Comparison of ENCODE assay signal across 18 cellular contexts in genomic region chr2:105766300-105766866, GRCh38. TPM values are rescaled to one million over a fixed set of nuclear protein-coding genes. Genes with fewer than 3 reads are reported as not detected.
DNase-seq lines count a peak whose midpoint lies in the region; ATAC-seq and TF ChIP-seq lines count a peak whose summit lies in the region.
"Had no signal": no experiment of that assay in that cellular context is flagged by ENCODE, and none has a peak within 500 bp of the region (broad histone marks: within the 10 kb centered on the region; RNA-seq: fewer than 3 reads in every experiment).

No MANE protein-coding gene starts in this region.

- intact Hi-C loops in activated CD4-positive, alpha-beta T cell treated with anti-CD3 and anti-CD28 coated beads for 36 hours (cut with DNase I, micrococcal nuclease): no loop called here
- intact Hi-C loops in CD8-positive, alpha-beta T cell (cut with DNase I, micrococcal nuclease): no loop called here
- intact Hi-C loops in upper lobe of right lung (cut with DNase I): no loop called here

- peaks cover 11% of the 10 kb centered on the region for H3K36me3 ChIP-seq in CD8-positive, alpha-beta T cell (ENCODE audit: insufficient read depth, low read length)
- no peaks in the 10 kb centered on the region for H3K36me3 ChIP-seq in upper lobe of right lung

- no peaks in the 10 kb centered on the region for H3K9me3 Mint-ChIP-seq in activated CD4-positive, alpha-beta T cell treated with anti-CD3 and anti-CD28 coated beads for 36 hours (ENCODE audit: low read depth)
- no peaks in the 10 kb centered on the region for H3K9me3 Mint-ChIP-seq in CD8-positive, alpha-beta T cell
- peaks cover 5% of the 10 kb centered on the region for H3K9me3 Mint-ChIP-seq in activated naive CD4-positive, alpha-beta T cell treated with anti-CD3 and anti-CD28 coated beads, Interleukin-2, amount 10 ng/mL, durations not matched to agents 7 days and 5 days
- H3K9me3 Mint-ChIP-seq in naive thymus-derived CD8-positive, alpha-beta T cell: no peaks in the 10 kb centered on the region

- no peak overlapping the region for H3K27ac ChIP-seq in CD8-positive, alpha-beta T cell (ENCODE audit: low read depth, low read length)
- no peak overlapping the region for H3K27ac ChIP-seq in upper lobe of right lung
- H3K27ac ChIP-seq: tibial nerve had no signal

- no peak for DNase-seq in activated CD4-positive, alpha-beta T cell treated with anti-CD3 and anti-CD28 coated beads for 36 hours
- no peak for DNase-seq in activated CD4-positive, alpha-beta T cell treated with anti-CD3 and anti-CD28 coated beads, Interleukin-2, amount 50 U/mL, for 48 hours
- DNase-seq in CD8-positive, alpha-beta T cell: no peak
- no peak for DNase-seq in activated naive CD4-positive, alpha-beta T cell treated with anti-CD3 and anti-CD28 coated beads, Interleukin-2, amount 10 ng/mL, durations not matched to agents 7 days and 5 days
- no peak for DNase-seq in naive thymus-derived CD8-positive, alpha-beta T cell
- DNase-seq in upper lobe of right lung (no peak), NCI-H2227 (lab: John Stamatoyannopoulos, UW; ENCODE audit: unreplicated experiment) (no peak)
- DNase-seq: activated CD4-positive, CD25-positive, alpha-beta regulatory T cell treated with anti-CD3 and anti-CD28 coated beads, Interleukin-2, amount 50 U/mL, for 72 hours; C1 segment of cervical spinal cord; DMS79 treated with DMSO at 0.1 percent for 48 hours; glutamatergic neuron; GOT3; left ventricle myocardium superior; NCI-H1694 treated with DMSO at 0.1 percent for 48 hours; NCI-H345; spleen had no signal

- no peaks in the 10 kb centered on the region for H3K27me3 Mint-ChIP-seq in activated CD4-positive, alpha-beta T cell treated with anti-CD3 and anti-CD28 coated beads for 36 hours
- no peaks in the 10 kb centered on the region for H3K27me3 Mint-ChIP-seq in CD8-positive, alpha-beta T cell (ENCODE audit: low read depth)
- no peaks in the 10 kb centered on the region for H3K27me3 Mint-ChIP-seq in activated naive CD4-positive, alpha-beta T cell treated with anti-CD3 and anti-CD28 coated beads, Interleukin-2, amount 10 ng/mL, durations not matched to agents 7 days and 5 days
- no peaks in the 10 kb centered on the region for H3K27me3 Mint-ChIP-seq in naive thymus-derived CD8-positive, alpha-beta T cell

- no peak overlapping the region for H3K4me3 Mint-ChIP-seq in activated CD4-positive, alpha-beta T cell treated with anti-CD3 and anti-CD28 coated beads for 36 hours
- no peak overlapping the region for H3K4me3 Mint-ChIP-seq in CD8-positive, alpha-beta T cell
- no peak overlapping the region for H3K4me3 Mint-ChIP-seq in activated naive CD4-positive, alpha-beta T cell treated with anti-CD3 and anti-CD28 coated beads, Interleukin-2, amount 10 ng/mL, durations not matched to agents 7 days and 5 days
- H3K4me3 Mint-ChIP-seq in naive thymus-derived CD8-positive, alpha-beta T cell: peak overlapping the region in 9 of 10 donors; percentile 5 to 80 (median 52)

- TF ChIP-seq CTCF in CD8-positive, alpha-beta T cell (IDR thresholded peaks at IDR 0.05): no peak
- TF ChIP-seq CTCF in upper lobe of right lung (IDR thresholded peaks at IDR 0.05): no peak

- H3K4me1 ChIP-seq in CD8-positive, alpha-beta T cell (ENCODE audit: insufficient read depth, low read length): peaks cover 95% of the 10 kb centered on the region
- peaks cover 22% of the 10 kb centered on the region for H3K4me1 ChIP-seq in upper lobe of right lung

- peaks cover 52% of the 10 kb centered on the region for H3K36me3 Mint-ChIP-seq in activated CD4-positive, alpha-beta T cell treated with anti-CD3 and anti-CD28 coated beads for 36 hours (ENCODE audit: low read depth)
- peaks cover 50% of the 10 kb centered on the region for H3K36me3 Mint-ChIP-seq in CD8-positive, alpha-beta T cell
- H3K36me3 Mint-ChIP-seq in activated naive CD4-positive, alpha-beta T cell treated with anti-CD3 and anti-CD28 coated beads, Interleukin-2, amount 10 ng/mL, durations not matched to agents 7 days and 5 days: peaks cover 59% of the 10 kb centered on the region
- peaks cover 7 to 36% (median 15%) of the 10 kb centered on the region in 3 donors for H3K36me3 Mint-ChIP-seq in naive thymus-derived CD8-positive, alpha-beta T cell

- H3K27me3 ChIP-seq in CD8-positive, alpha-beta T cell (ENCODE audit: insufficient read depth, low read length): no peaks in the 10 kb centered on the region
- no peaks in the 10 kb centered on the region for H3K27me3 ChIP-seq in upper lobe of right lung
- H3K27me3 ChIP-seq: spleen, tibial nerve had no signal

- no peak for ATAC-seq in activated CD4-positive, alpha-beta T cell treated with anti-CD3 and anti-CD28 coated beads for 36 hours
- ATAC-seq in CD8-positive, alpha-beta T cell: no peak
- ATAC-seq in naive thymus-derived CD8-positive, alpha-beta T cell: no peak
- no peak for ATAC-seq in upper lobe of right lung
- no peak for ATAC-seq in HG03432 (IDR thresholded peaks at IDR 0.05; ENCODE audit: unreplicated experiment)
- ATAC-seq: left ventricle myocardium superior had no signal

- no peak overlapping the region for H3K4me3 ChIP-seq in CD8-positive, alpha-beta T cell (ENCODE audit: low read depth, low read length)
- H3K4me3 ChIP-seq in upper lobe of right lung: no peak overlapping the region
- H3K4me3 ChIP-seq: spleen, tibial nerve had no signal

- no peaks in the 10 kb centered on the region for H3K9me3 ChIP-seq in CD8-positive, alpha-beta T cell (ENCODE audit: low read length)
- no peaks in the 10 kb centered on the region for H3K9me3 ChIP-seq in upper lobe of right lung

- H3K4me1 Mint-ChIP-seq in activated CD4-positive, alpha-beta T cell treated with anti-CD3 and anti-CD28 coated beads for 36 hours: peaks cover 95% of the 10 kb centered on the region
- peaks cover 96% of the 10 kb centered on the region for H3K4me1 Mint-ChIP-seq in CD8-positive, alpha-beta T cell (ENCODE audit: low read depth)
- H3K4me1 Mint-ChIP-seq in activated naive CD4-positive, alpha-beta T cell treated with anti-CD3 and anti-CD28 coated beads, Interleukin-2, amount 10 ng/mL, durations not matched to agents 7 days and 5 days: peaks cover 94% of the 10 kb centered on the region
- peaks cover 46 to 99% (median 96%) of the 10 kb centered on the region in 4 donors for H3K4me1 Mint-ChIP-seq in naive thymus-derived CD8-positive, alpha-beta T cell

- H3K27ac Mint-ChIP-seq in activated CD4-positive, alpha-beta T cell treated with anti-CD3 and anti-CD28 coated beads for 36 hours: peak overlapping the region; percentile 90
- peak overlapping the region; percentile 92 for H3K27ac Mint-ChIP-seq in CD8-positive, alpha-beta T cell
- H3K27ac Mint-ChIP-seq in activated naive CD4-positive, alpha-beta T cell treated with anti-CD3 and anti-CD28 coated beads, Interleukin-2, amount 10 ng/mL, durations not matched to agents 7 days and 5 days: peak overlapping the region; percentile 66
- H3K27ac Mint-ChIP-seq in naive thymus-derived CD8-positive, alpha-beta T cell: peak overlapping the region; percentile 67 to 99 (median 92)

- CTCF ChIA-PET in activated CD4-positive, alpha-beta T cell treated with anti-CD3 and anti-CD28 coated beads for 36 hours (lab: Charles Lee): interaction anchor here (0.6 to 1.6 kb wide), 2 partner anchors 10 to 12 kb away, joined by 3 to 5 read pairs; no protein-coding TSS in a partner anchor
- CTCF ChIA-PET in CD8-positive, alpha-beta T cell (lab: Charles Lee): interaction anchor here (1.6 kb wide), 1 partner anchor 12 kb away, joined by 5 read pairs; no protein-coding TSS in a partner anchor
- CTCF ChIA-PET in activated naive CD4-positive, alpha-beta T cell treated with anti-CD3 and anti-CD28 coated beads, Interleukin-2, amount 10 ng/mL, durations not matched to agents 7 days and 5 days (lab: Charles Lee): no interaction called here

- POLR2A ChIA-PET in activated CD4-positive, alpha-beta T cell treated with anti-CD3 and anti-CD28 coated beads for 36 hours (lab: Charles Lee): interaction anchor here (0.7 kb wide), 1 partner anchor 84 kb away, joined by 3 read pairs; no protein-coding TSS in a partner anchor
- POLR2A ChIA-PET in CD8-positive, alpha-beta T cell (lab: Charles Lee): interaction anchor here (1.2 kb wide), 1 partner anchor 11 kb away, joined by 4 read pairs; no protein-coding TSS in a partner anchor
- POLR2A ChIA-PET in naive thymus-derived CD8-positive, alpha-beta T cell (lab: Charles Lee): interaction anchor here (0.9 to 5.5 kb wide), 4 partner anchors 9 to 22 kb away, joined by 3 to 21 read pairs (median 6); partner anchors contain the start of gene NCK2

RNA-seq across cellular contexts. Expression of gene NCK2, which starts 21.7 kb away (rescaled TPM):
- total RNA-seq in activated CD4-positive, alpha-beta T cell treated with anti-CD3 and anti-CD28 coated beads for 36 hours: 10 to 100 TPM; 84.7 to 87.5 TPM
- 10 to 100 TPM; 59.0 to 60.3 TPM for total RNA-seq in CD8-positive, alpha-beta T cell
- 100 to 1,000 TPM; 119 to 124 TPM for total RNA-seq in naive thymus-derived CD8-positive, alpha-beta T cell
- 100 to 1,000 TPM in 1 of 3 donors, 10 to 100 TPM in 2; 36.6 to 110 (median 67.8) TPM for polyA plus RNA-seq in naive thymus-derived CD8-positive, alpha-beta T cell
- 49.7 TPM for total RNA-seq in upper lobe of right lung

Comparison
In these comparisons a context has a peak if more than half of its experiments do, and no peak if none do; other contexts are left out.
1. H3K4me3 Mint-ChIP-seq: peak in naive thymus-derived CD8-positive, alpha-beta T cell (9 of 10); none in activated CD4-positive, alpha-beta T cell treated with anti-CD3 and anti-CD28 coated beads for 36 hours (single experiment), CD8-positive, alpha-beta T cell (single experiment) and activated naive CD4-positive, alpha-beta T cell treated with anti-CD3 and anti-CD28 coated beads, Interleukin-2, amount 10 ng/mL, durations not matched to agents 7 days and 5 days (single experiment).
2. Peak in every context shown above with its lines, with median percentiles within 50 percentile points of each other: H3K27ac Mint-ChIP-seq.